14 cellular contexts compared by ENCODE assay signal in the genomic region with DNA sequence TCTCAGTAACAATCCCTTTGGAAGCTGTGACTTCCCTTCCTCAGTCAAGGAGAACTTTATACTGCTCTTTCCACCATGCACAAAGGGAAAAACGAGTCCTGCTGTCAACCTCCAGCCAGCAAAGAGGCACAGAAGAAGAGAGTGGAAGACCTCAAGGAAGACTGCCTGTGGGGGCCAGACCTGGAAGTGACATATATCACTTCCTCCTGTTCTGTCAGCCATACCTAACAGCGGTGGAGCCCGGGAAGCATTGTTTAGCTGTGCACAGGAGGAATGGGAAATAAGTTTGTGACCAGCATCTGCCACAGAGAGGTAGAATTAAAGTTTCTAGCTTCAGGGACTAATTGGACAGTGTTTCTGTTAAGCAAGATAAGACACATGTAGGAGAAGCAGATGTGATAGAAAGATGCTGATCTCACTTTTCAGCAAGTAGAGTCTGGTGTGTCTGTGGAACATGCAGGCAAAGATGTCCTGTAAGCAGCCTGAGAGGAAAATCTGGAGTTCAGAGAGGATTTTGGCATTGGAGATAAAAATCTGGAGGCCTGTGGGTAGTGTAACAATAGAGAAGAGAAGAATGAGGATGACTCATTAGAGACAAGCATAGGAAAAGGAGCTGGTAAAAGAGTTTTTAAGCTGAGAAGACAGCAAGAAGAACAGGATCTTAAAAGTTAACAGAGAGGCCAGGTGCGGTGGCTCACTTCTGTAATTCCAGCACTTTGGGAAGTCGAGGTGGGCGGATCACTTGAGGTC.
DNase-seq lines count a peak whose midpoint lies in the region; FAIRE-seq and TF ChIP-seq lines count a peak whose summit lies in the region.
"Had no signal": no experiment of that assay in that cellular context is flagged by ENCODE, and none has a peak within 500 bp of the region (broad histone marks: within the 10 kb centered on the region; RNA-seq: fewer than 3 reads in every experiment).

No MANE protein-coding gene starts in this region.

- peaks cover 38% of the 10 kb centered on the region for H3K4me1 ChIP-seq in HUES64 (ENCODE audit: insufficient read depth, low read length)
- H3K4me1 ChIP-seq: stomach had no signal

- WGBS in HUES64 = 83% methylated on average over 6 of the region's 6 CpGs

- H3K27ac ChIP-seq in HUES64 (ENCODE audit: low read depth, low read length) = peak overlapping the region; percentile 34
- H3K27ac ChIP-seq: heart left ventricle, stomach had no signal

- H3K4me3 ChIP-seq in HUES64 (ENCODE audit: low read length) (no peak overlapping the region), bronchial epithelial cell (ENCODE audit: low read depth, low read length) (no peak overlapping the region)
- H3K4me3 ChIP-seq: heart left ventricle, stomach had no signal

- no peak overlapping the region for H3K9ac ChIP-seq in HUES64 (ENCODE audit: low read depth, low read length)

- H3K36me3 ChIP-seq in HUES64 (ENCODE audit: insufficient read depth, low read length) = no peaks in the 10 kb centered on the region
- no peaks in the 10 kb centered on the region for H3K36me3 ChIP-seq in bronchial epithelial cell (ENCODE audit: control insufficient read depth, insufficient read depth, low read length)
- H3K36me3 ChIP-seq: heart left ventricle, stomach had no signal

- TF ChIP-seq CTCF in bronchial epithelial cell (IDR thresholded peaks at IDR 0.05; ENCODE audit: insufficient read depth, low read length, severe bottlenecking) = no peak

- FAIRE-seq in bronchial epithelial cell (lab: Jason Lieb, UNC) = peak; percentile 88

- H3K27me3 ChIP-seq in HUES64 (ENCODE audit: insufficient read depth, low read length) (no peaks in the 10 kb centered on the region), bronchial epithelial cell (ENCODE audit: control insufficient read depth, insufficient read depth, low read length) (peaks cover 1% of the 10 kb centered on the region)
- H3K27me3 ChIP-seq: stomach had no signal

- peak; percentile 5 for DNase-seq in DMS53 treated with DMSO at 0.1 percent for 48 hours (lab: John Stamatoyannopoulos, UW; ENCODE audit: unreplicated experiment)
- peak; percentile 39 for DNase-seq in bronchial epithelial cell (ENCODE audit: low read depth)
- peak; percentile 10 for DNase-seq in kidney tubule cell (ENCODE audit: low spot score)
- DNase-seq in stimulated activated naive CD4-positive, alpha-beta T cell treated with Interleukin-2 at 50 U/mL for 16 hours (lab: John Stamatoyannopoulos, UW) = no peak
- DNase-seq in retina = no peak
- DNase-seq in DMS79 (lab: John Stamatoyannopoulos, UW) = no peak
- no peak for DNase-seq in NK-92 (lab: John Stamatoyannopoulos, UW; ENCODE audit: unreplicated experiment)
- DNase-seq: activated T-cell treated with anti-CD3 and anti-CD28 coated beads, Interleukin-2, amount 50 U/mL, for 1 hour; amniotic stem cell; CD4-positive, CD25-positive, alpha-beta regulatory T cell; heart left ventricle; naive thymus-derived CD8-positive, alpha-beta T cell; stomach had no signal

- no peaks in the 10 kb centered on the region for H3K9me3 ChIP-seq in HUES64 (ENCODE audit: insufficient read depth, low read depth, low read length)
- H3K9me3 ChIP-seq: heart left ventricle, stomach had no signal

Comparison
In these comparisons a context has a peak if more than half of its experiments do, and no peak if none do; other contexts are left out.
1. DNase-seq: peak in DMS53 treated with DMSO at 0.1 percent for 48 hours (single experiment), bronchial epithelial cell (single experiment) and kidney tubule cell (single experiment); none in stimulated activated naive CD4-positive, alpha-beta T cell treated with Interleukin-2 at 50 U/mL for 16 hours (single experiment), retina (single experiment), DMS79 (single experiment) and NK-92 (single experiment).